ENCODE assay signal across 15 cellular contexts in the genomic region with DNA sequence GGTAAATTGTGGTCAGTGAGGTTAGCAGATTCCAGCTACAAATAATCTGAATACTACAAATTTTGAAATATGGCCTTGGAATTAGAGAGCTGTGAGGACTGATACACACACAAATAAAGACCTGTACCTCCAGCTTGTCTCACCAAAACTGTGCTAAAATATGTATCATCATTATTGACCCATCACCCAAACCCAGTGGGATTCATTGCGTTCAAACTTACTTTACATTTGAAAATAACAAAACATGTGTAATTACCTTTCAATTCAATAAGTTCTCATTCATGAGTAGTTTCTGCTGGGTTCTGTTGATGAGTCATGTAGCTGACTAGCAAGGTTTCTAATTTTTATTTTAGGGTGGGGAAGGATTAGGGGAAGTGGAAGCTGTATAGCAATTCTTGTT.
DNase-seq lines count a peak whose midpoint lies in the region; ATAC-seq and TF ChIP-seq lines count a peak whose summit lies in the region.
"Had no signal": no experiment of that assay in that cellular context is flagged by ENCODE, and none has a peak within 500 bp of the region (broad histone marks: within the 10 kb centered on the region; RNA-seq: fewer than 3 reads in every experiment).

No MANE protein-coding gene starts in this region.

- H3K9me3 Mint-ChIP-seq in chondrocyte (ENCODE audit: low read depth) (no peaks in the 10 kb centered on the region), osteocyte (ENCODE audit: unreplicated experiment) (peaks cover 3% of the 10 kb centered on the region)
- H3K9me3 Mint-ChIP-seq in activated naive CD4-positive, alpha-beta T cell treated with anti-CD3 and anti-CD28 coated beads for 36 hours, result no peaks in the 10 kb centered on the region
- H3K9me3 Mint-ChIP-seq: memory B cell had no signal

- H3K4me2 ChIP-seq in GM23248 (ENCODE audit: unreplicated experiment), result peak overlapping the region; percentile 20

- H3K9me2 ChIP-seq in GM23248 (ENCODE audit: insufficient read depth), result no peaks in the 10 kb centered on the region

- CTCF ChIA-PET in activated naive CD4-positive, alpha-beta T cell treated with anti-CD3 and anti-CD28 coated beads for 36 hours (lab: Charles Lee), result no interaction called here

- intact Hi-C loops in activated naive CD4-positive, alpha-beta T cell treated with anti-CD3 and anti-CD28 coated beads for 36 hours (cut with micrococcal nuclease), result no loop called here

- no peaks in the 10 kb centered on the region for H3K27me3 ChIP-seq in GM23248 (replicated peaks; ENCODE audit: insufficient read depth)

- H3K4me1 Mint-ChIP-seq in chondrocyte (ENCODE audit: low read depth), result peaks cover 22% of the 10 kb centered on the region
- peaks cover 23% of the 10 kb centered on the region for H3K4me1 Mint-ChIP-seq in osteocyte (ENCODE audit: unreplicated experiment)
- H3K4me1 Mint-ChIP-seq in activated naive CD4-positive, alpha-beta T cell treated with anti-CD3 and anti-CD28 coated beads for 36 hours (ENCODE audit: low read depth), result no peaks in the 10 kb centered on the region
- H3K4me1 Mint-ChIP-seq: memory B cell had no signal

- H3K36me3 Mint-ChIP-seq in chondrocyte (ENCODE audit: low read depth) (peaks cover 9% of the 10 kb centered on the region), osteocyte (ENCODE audit: unreplicated experiment) (peaks cover 8% of the 10 kb centered on the region)
- no peaks in the 10 kb centered on the region for H3K36me3 Mint-ChIP-seq in activated naive CD4-positive, alpha-beta T cell treated with anti-CD3 and anti-CD28 coated beads for 36 hours (ENCODE audit: low read depth)
- H3K36me3 Mint-ChIP-seq: memory B cell had no signal

- peaks cover 18% of the 10 kb centered on the region; the same call in 1 of the 2 replicates for H3F3A ChIP-seq in GM23248 (ENCODE audit: insufficient read depth)

- DNase-seq in GM23248 (peak; percentile 67), NOMO-1 (lab: John Stamatoyannopoulos, UW; ENCODE audit: unreplicated experiment in 2 of 2) (peak; percentile 75 to 84), chondrocyte (ENCODE audit: low spot score) (no peak), osteocyte (ENCODE audit: extremely low spot score, unreplicated experiment) (no peak), medulla oblongata (ENCODE audit: extremely low spot score) (no peak)
- DNase-seq in activated T-cell treated with anti-CD3 and anti-CD28 coated beads, Interleukin-2, amount 50 U/mL, for 1 hour, result no peak
- no peak for DNase-seq in activated naive CD4-positive, alpha-beta T cell treated with anti-CD3 and anti-CD28 coated beads for 36 hours
- DNase-seq: activated CD8-positive, alpha-beta T cell treated with anti-CD3 and anti-CD28 coated beads, Interleukin-2, amount 10 ng/mL, durations not matched to agents 7 days and 5 days; activated naive CD4-positive, alpha-beta T cell; central memory CD4-positive, alpha-beta T cell; NCI-H1105 treated with DMSO at 0.1 percent for 48 hours; NCI-H446 treated with DMSO at 0.1 percent for 48 hours had no signal

- H3K27ac ChIP-seq in GM23248, result no peak overlapping the region

- no peaks in the 10 kb centered on the region for H3K9me3 ChIP-seq in GM23248 (ENCODE audit: low read depth)
- H3K9me3 ChIP-seq: HAP-1 had no signal

- no peak overlapping the region for H3K9ac ChIP-seq in GM23248

- H2AFZ ChIP-seq in GM23248, result no peak overlapping the region

- H3K79me2 ChIP-seq in GM23248 (ENCODE audit: insufficient read depth), result no peaks in the 10 kb centered on the region

- H3K4me3 Mint-ChIP-seq in chondrocyte (ENCODE audit: unreplicated experiment) (no peak overlapping the region), osteocyte (ENCODE audit: unreplicated experiment) (no peak overlapping the region)
- no peak overlapping the region for H3K4me3 Mint-ChIP-seq in activated naive CD4-positive, alpha-beta T cell treated with anti-CD3 and anti-CD28 coated beads for 36 hours
- H3K4me3 Mint-ChIP-seq: activated CD8-positive, alpha-beta T cell treated with anti-CD3 and anti-CD28 coated beads, Interleukin-2, amount 10 ng/mL, durations not matched to agents 7 days and 5 days; memory B cell had no signal

- no peaks in the 10 kb centered on the region for H3K27me3 Mint-ChIP-seq in chondrocyte (ENCODE audit: low read depth)
- H3K27me3 Mint-ChIP-seq in osteocyte (ENCODE audit: unreplicated experiment), result no peaks in the 10 kb centered on the region
- peaks cover 2% of the 10 kb centered on the region for H3K27me3 Mint-ChIP-seq in activated naive CD4-positive, alpha-beta T cell treated with anti-CD3 and anti-CD28 coated beads for 36 hours (ENCODE audit: low read depth)
- H3K27me3 Mint-ChIP-seq: memory B cell had no signal

- peaks cover 1% of the 10 kb centered on the region; the same call in 1 of the 2 replicates for H3K36me3 ChIP-seq in GM23248 (ENCODE audit: low read depth)
- H3K36me3 ChIP-seq: HAP-1 had no signal

- H3K4me1 ChIP-seq in GM23248 (ENCODE audit: insufficient read depth), result peaks cover 13% of the 10 kb centered on the region; the same call in 1 of the 2 replicates

- in situ Hi-C loops in GM23248 (cut with MboI), result no loop called here

- no peaks in the 10 kb centered on the region for H4K20me1 ChIP-seq in GM23248 (ENCODE audit: insufficient read depth)

- TF ChIP-seq CTCF in chondrocyte (IDR thresholded peaks at IDR 0.05) (no peak), osteocyte (IDR thresholded peaks at IDR 0.05) (no peak)

- no peak overlapping the region for H3K4me3 ChIP-seq in GM23248
- H3K4me3 ChIP-seq: HAP-1 had no signal

- peak overlapping the region; percentile 19 for H3K27ac Mint-ChIP-seq in chondrocyte (ENCODE audit: unreplicated experiment)
- peak overlapping the region; percentile 24 for H3K27ac Mint-ChIP-seq in osteocyte (ENCODE audit: unreplicated experiment)
- H3K27ac Mint-ChIP-seq in activated naive CD4-positive, alpha-beta T cell treated with anti-CD3 and anti-CD28 coated beads for 36 hours, result no peak overlapping the region
- H3K27ac Mint-ChIP-seq: activated CD8-positive, alpha-beta T cell treated with anti-CD3 and anti-CD28 coated beads, Interleukin-2, amount 10 ng/mL, durations not matched to agents 7 days and 5 days; memory B cell had no signal

- ATAC-seq in HG03045 (IDR thresholded peaks at IDR 0.05; ENCODE audit: unreplicated experiment), result no peak
- ATAC-seq: activated CD8-positive, alpha-beta T cell treated with anti-CD3 and anti-CD28 coated beads, Interleukin-2, amount 10 ng/mL, durations not matched to agents 7 days and 5 days had no signal

- WGBS in GM23248 (ENCODE audit: low coverage in 1 of 2, low lambda C conversion rate in 2 of 2, missing lambda C conversion rate in 2 of 2), 2 experiments, result 78 to 88% methylated on average over 1 of the region's 1 CpG

Comparison
In these comparisons a context has a peak if more than half of its experiments do, and no peak if none do; other contexts are left out.
1. DNase-seq: peak in GM23248 (single experiment) and NOMO-1 (2 of 2); none in chondrocyte (single experiment), osteocyte (single experiment), medulla oblongata (single experiment), activated T-cell treated with anti-CD3 and anti-CD28 coated beads, Interleukin-2, amount 50 U/mL, for 1 hour (single experiment) and activated naive CD4-positive, alpha-beta T cell treated with anti-CD3 and anti-CD28 coated beads for 36 hours (single experiment).